Comparison of ENCODE assay signal across 10 cellular contexts in the genomic region with DNA sequence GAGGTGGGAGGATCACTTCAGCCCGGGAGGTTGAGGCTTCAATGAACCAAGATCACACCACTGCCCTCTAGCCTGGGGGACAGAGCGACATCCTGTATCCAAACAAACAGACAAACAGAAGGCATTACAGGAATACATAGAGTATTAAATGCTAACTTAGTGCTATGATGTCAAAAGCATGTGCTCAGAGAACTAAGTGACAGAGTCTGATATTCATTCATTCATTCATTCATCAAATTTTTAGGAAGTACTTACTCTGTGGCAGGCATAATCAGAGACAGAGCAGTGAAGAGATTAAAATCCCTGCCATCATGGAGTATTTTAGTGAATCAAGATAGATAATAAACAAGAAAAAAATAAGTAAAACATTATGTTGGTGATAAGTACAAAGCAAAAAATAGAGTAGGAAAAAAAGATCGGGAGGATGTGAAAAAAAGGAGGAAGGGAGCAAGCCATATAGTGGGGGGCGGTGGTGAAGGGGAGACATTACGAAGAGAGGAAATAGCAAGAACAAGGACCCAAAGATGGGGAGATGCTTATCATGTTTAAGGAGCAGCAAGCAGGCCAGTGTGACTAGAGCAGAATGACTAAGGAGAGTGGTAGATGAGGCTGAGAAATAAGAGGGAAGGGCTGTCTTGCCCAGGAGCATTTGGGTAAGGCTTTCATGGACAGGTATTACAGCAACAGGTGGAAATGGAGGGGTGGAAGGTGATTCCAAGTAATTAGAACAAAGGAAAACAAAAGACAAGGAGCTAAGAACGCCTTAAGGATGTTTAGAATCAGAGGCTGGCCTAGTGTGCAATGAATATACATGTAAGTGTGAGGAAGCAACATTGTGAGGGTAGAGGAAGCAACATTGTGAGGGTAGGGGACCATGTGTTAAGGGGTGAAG. TPM values are rescaled to one million over a fixed set of nuclear protein-coding genes. Genes with fewer than 3 reads are reported as not detected.
DNase-seq lines count a peak whose midpoint lies in the region; ATAC-seq, FAIRE-seq and TF ChIP-seq lines count a peak whose summit lies in the region.
"Had no signal": no experiment of that assay in that cellular context is flagged by ENCODE, and none has a peak within 500 bp of the region (broad histone marks: within the 10 kb centered on the region; RNA-seq: fewer than 3 reads in every experiment).

No MANE protein-coding gene starts in this region.

- peak overlapping the region; percentile 98 for H3K4me2 ChIP-seq in DND-41 (ENCODE audit: insufficient read depth, low read length)
- H3K4me2 ChIP-seq in osteoblast (ENCODE audit: insufficient read depth, low read length), result peak overlapping the region; percentile 87

- H3K36me3 ChIP-seq in DND-41 (ENCODE audit: insufficient read depth, low read length), result peaks cover 22% of the 10 kb centered on the region; the same call in 1 of the 2 replicates
- H3K36me3 ChIP-seq in endocrine pancreas (ENCODE audit: control insufficient read depth, insufficient read depth, low read length), result no peaks in the 10 kb centered on the region
- no peaks in the 10 kb centered on the region for H3K36me3 ChIP-seq in osteoblast (ENCODE audit: insufficient read depth, low read length)
- H3K36me3 ChIP-seq in prostate gland, result no peaks in the 10 kb centered on the region

- H3K79me2 ChIP-seq in DND-41 (ENCODE audit: insufficient read depth, low read length) (peaks cover 77% of the 10 kb centered on the region), osteoblast (ENCODE audit: insufficient read depth, low read length) (peaks cover 79% of the 10 kb centered on the region)

- no peaks in the 10 kb centered on the region for H3K9me3 ChIP-seq in DND-41 (ENCODE audit: insufficient read depth, low read length, severe bottlenecking)
- no peaks in the 10 kb centered on the region for H3K9me3 ChIP-seq in endocrine pancreas (ENCODE audit: control insufficient read depth, low read length)
- H3K9me3 ChIP-seq in osteoblast (ENCODE audit: low read depth, low read length), result no peaks in the 10 kb centered on the region
- no peaks in the 10 kb centered on the region for H3K9me3 ChIP-seq in prostate gland

- peaks cover 46% of the 10 kb centered on the region for H3K4me1 ChIP-seq in DND-41 (ENCODE audit: insufficient read depth, low read length)
- H3K4me1 ChIP-seq in endocrine pancreas (ENCODE audit: control insufficient read depth, insufficient read depth, low read length), result peaks cover 17% of the 10 kb centered on the region
- H3K4me1 ChIP-seq in osteoblast (ENCODE audit: insufficient read depth, low read length), result peaks cover 33% of the 10 kb centered on the region
- H3K4me1 ChIP-seq in prostate gland (replicated peaks), result no peaks in the 10 kb centered on the region

- DNase-seq in DND-41 (no peak), RKO (ENCODE audit: low spot score) (peak; percentile 76), osteoblast (ENCODE audit: insufficient read length, low spot score, missing footprints) (no peak), NCI-H524 treated with DMSO at 0.1 percent for 48 hours (lab: John Stamatoyannopoulos, UW) (no peak), H54 (ENCODE audit: insufficient read length, low spot score) (no peak), prostate gland (ENCODE audit: low spot score) (no peak), NCI-H1048 (lab: John Stamatoyannopoulos, UW) (no peak)

- H3K9ac ChIP-seq in DND-41 (ENCODE audit: low read depth, low read length) (peak overlapping the region; percentile 87; the same call in 1 of the 2 replicates), endocrine pancreas (ENCODE audit: control insufficient read depth, insufficient read depth, low read length) (peak overlapping the region; percentile 19)

- 77% methylated on average over 6 of the region's 6 CpGs for WGBS in prostate gland

- no peak for TF ChIP-seq POLR2A in H54 (IDR thresholded peaks at IDR 0.05; ENCODE audit: low read depth, low read length)
- no peak for TF ChIP-seq POLR2A in prostate gland (IDR thresholded peaks at IDR 0.05)

- no peak overlapping the region for H2AFZ ChIP-seq in DND-41 (ENCODE audit: low read depth, low read length)
- no peak overlapping the region for H2AFZ ChIP-seq in osteoblast (ENCODE audit: low read length)

- H4K20me1 ChIP-seq in DND-41 (ENCODE audit: insufficient read depth, low read length) (peaks cover 35% of the 10 kb centered on the region), osteoblast (ENCODE audit: insufficient read depth, low read length) (peaks cover 15% of the 10 kb centered on the region)

- H3K4me3 ChIP-seq in DND-41 (ENCODE audit: low read depth in 1 of 2, low read length in 2 of 2) (peak overlapping the region in 1 of 2 experiments; percentile 72; a peak in 1 of 4 replicates), endocrine pancreas (ENCODE audit: control insufficient read depth, insufficient read depth, low read length) (peak overlapping the region; percentile 100), osteoblast (ENCODE audit: insufficient read depth, low read length) (peak overlapping the region; percentile 85), prostate gland (no peak overlapping the region)

- H3K27me3 ChIP-seq in DND-41 (ENCODE audit: insufficient read depth, low read length, poor library complexity) (no peaks in the 10 kb centered on the region), endocrine pancreas (ENCODE audit: control insufficient read depth, insufficient read depth, low read length) (no peaks in the 10 kb centered on the region), osteoblast (ENCODE audit: insufficient read depth, low read length) (no peaks in the 10 kb centered on the region), prostate gland (replicated peaks; ENCODE audit: insufficient read depth) (no peaks in the 10 kb centered on the region)

- no peak for FAIRE-seq in H54 (lab: Jason Lieb, UNC)
- FAIRE-seq: endometrium had no signal

- H3K27ac ChIP-seq in DND-41 (ENCODE audit: low read length), result peak overlapping the region; percentile 49; the same call in 1 of the 2 replicates
- peak overlapping the region; percentile 86 for H3K27ac ChIP-seq in osteoblast (ENCODE audit: low read depth, low read length)
- no peak overlapping the region for H3K27ac ChIP-seq in prostate gland

- no peak for ATAC-seq in DND-41 (ENCODE audit: insufficient read depth, low read depth)
- ATAC-seq: activated CD4-positive, CD25-positive, alpha-beta regulatory T cell treated with anti-CD3 and anti-CD28 coated beads, Interleukin-2, amount 50 U/mL, for 24 hours had no signal

- intact Hi-C loops in prostate gland (cut with DNase I), result loop anchor here (2.0 to 10.0 kb wide), 2 partner anchors 133 to 665 kb away; partner anchors contain the start of gene CDKL1

- no peak for TF ChIP-seq CTCF in DND-41 (IDR thresholded peaks at IDR 0.05; ENCODE audit: borderline replicate concordance, extremely low read depth, low read length, poor library complexity, severe bottlenecking)
- TF ChIP-seq CTCF in osteoblast (IDR thresholded peaks at IDR 0.05; ENCODE audit: extremely low read depth, low read depth, low read length), result no peak
- no peak for TF ChIP-seq CTCF in prostate gland (IDR thresholded peaks at IDR 0.05)

RNA-seq across cellular contexts. Expression of gene MAP4K5, which starts 2.8 kb away (rescaled TPM):
- total RNA-seq in osteoblast (105 and 134 TPM in 2 replicates), prostate gland (100 to 1,000 TPM in 1 of 2 donors, 10 to 100 TPM in 1; 76.2 to 102 TPM)

RNA-seq across cellular contexts. Expression of gene ATL1, which starts 30.4 kb away (rescaled TPM):
- 6.5 and 8.5 TPM in 2 replicates for total RNA-seq in osteoblast
- 10 to 100 TPM in 1 of 2 donors, 1 to 10 TPM in 1; 5.3 to 26.5 TPM for total RNA-seq in prostate gland

Comparison
In these comparisons a context has a peak if more than half of its experiments do, and no peak if none do; other contexts are left out.
1. H3K27ac ChIP-seq: peak in DND-41 (single experiment) and osteoblast (single experiment); none in prostate gland (0 of 2).
2. H3K4me3 ChIP-seq: peak in endocrine pancreas (single experiment) and osteoblast (single experiment); none in prostate gland (0 of 2).